In the genomic region with DNA sequence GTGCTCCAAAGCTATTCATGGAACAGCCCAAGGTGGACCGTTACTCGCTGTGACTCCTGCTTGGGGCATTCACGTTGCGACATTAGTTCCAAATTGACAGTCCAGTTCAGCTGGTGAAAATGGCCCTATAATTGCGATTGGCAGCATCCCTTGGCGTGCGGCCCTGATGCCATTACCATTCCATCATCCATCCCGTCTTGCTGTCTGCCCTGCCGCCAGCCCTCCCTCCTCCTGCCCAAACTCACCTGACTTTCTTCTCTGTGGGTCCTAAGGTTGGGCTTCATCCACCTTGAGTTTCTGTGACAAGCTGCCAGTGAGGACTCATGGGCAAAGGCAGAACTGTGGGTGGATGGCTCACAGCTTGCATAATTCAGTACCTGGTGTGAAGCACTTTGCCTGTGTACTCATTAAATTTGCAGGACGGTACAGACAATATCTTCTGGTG, we compare ENCODE assay signal across 1 cellular context.
TF ChIP-seq lines count a peak whose summit lies in the region.

No MANE protein-coding gene starts in this region.

TF ChIP-seq in SK-N-SH, 30 proteins besides CTCF, POLR2A, EP300 and RAD21 (continued from another document):
- TF ChIP-seq FOSL2 (IDR thresholded peaks at IDR 0.05; ENCODE audit: borderline replicate concordance, low read depth) = no peak
- TF ChIP-seq, protein P1, sequence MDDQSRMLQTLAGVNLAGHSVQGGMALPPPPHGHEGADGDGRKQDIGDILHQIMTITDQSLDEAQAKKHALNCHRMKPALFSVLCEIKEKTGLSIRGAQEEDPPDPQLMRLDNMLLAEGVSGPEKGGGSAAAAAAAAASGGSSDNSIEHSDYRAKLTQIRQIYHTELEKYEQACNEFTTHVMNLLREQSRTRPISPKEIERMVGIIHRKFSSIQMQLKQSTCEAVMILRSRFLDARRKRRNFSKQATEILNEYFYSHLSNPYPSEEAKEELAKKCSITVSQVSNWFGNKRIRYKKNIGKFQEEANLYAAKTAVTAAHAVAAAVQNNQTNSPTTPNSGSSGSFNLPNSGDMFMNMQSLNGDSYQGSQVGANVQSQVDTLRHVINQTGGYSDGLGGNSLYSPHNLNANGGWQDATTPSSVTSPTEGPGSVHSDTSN (IDR thresholded peaks at IDR 0.05) = no peak
TF ChIP-seq in SK-N-SH: peak in this region for 0.
